Comparison of ENCODE assay signal across 11 cellular contexts in genomic region chr5:176803943-176804498, GRCh38. TPM values are rescaled to one million over a fixed set of nuclear protein-coding genes. Genes with fewer than 3 reads are reported as not detected.
DNase-seq lines count a peak whose midpoint lies in the region; ATAC-seq and TF ChIP-seq lines count a peak whose summit lies in the region.
"Had no signal": no experiment of that assay in that cellular context is flagged by ENCODE, and none has a peak within 500 bp of the region (broad histone marks: within the 10 kb centered on the region; RNA-seq: fewer than 3 reads in every experiment).

No MANE protein-coding gene starts in this region.

- no peak overlapping the region for H3K4me3 Mint-ChIP-seq in neural progenitor cell
- no peak overlapping the region for H3K4me3 Mint-ChIP-seq in activated naive CD8-positive, alpha-beta T cell treated with anti-CD3 and anti-CD28 coated beads, Interleukin-2, amount 50 U/mL, for 24 hours
- H3K4me3 Mint-ChIP-seq: T-cell had no signal

- TF ChIP-seq POLR2A in esophagus squamous epithelium (IDR thresholded peaks at IDR 0.05): no peak

- H3F3A ChIP-seq in neural progenitor cell (ENCODE audit: low read depth): peaks cover 7% of the 10 kb centered on the region

- no peak overlapping the region for H3K9ac ChIP-seq in neural progenitor cell

- H3K4me3 ChIP-seq in choroid plexus epithelial cell (ENCODE audit: low read depth, low read length) (no peak overlapping the region), neural progenitor cell (no peak overlapping the region), esophagus squamous epithelium (no peak overlapping the region)
- H3K4me3 ChIP-seq: tibial artery had no signal

- H3K27me3 Mint-ChIP-seq in neural progenitor cell (ENCODE audit: insufficient read depth, low read depth): peaks cover 52% of the 10 kb centered on the region
- H3K27me3 Mint-ChIP-seq in activated naive CD8-positive, alpha-beta T cell treated with anti-CD3 and anti-CD28 coated beads, Interleukin-2, amount 50 U/mL, for 24 hours: peaks cover 37% of the 10 kb centered on the region

- H3K9me3 ChIP-seq in neural progenitor cell (ENCODE audit: low read depth): no peaks in the 10 kb centered on the region
- no peaks in the 10 kb centered on the region for H3K9me3 ChIP-seq in esophagus squamous epithelium
- H3K9me3 ChIP-seq: tibial artery had no signal

- no peak overlapping the region for H3K27ac ChIP-seq in neural progenitor cell
- H3K27ac ChIP-seq in esophagus squamous epithelium: no peak overlapping the region
- H3K27ac ChIP-seq: tibial artery had no signal

- no peak for ATAC-seq in activated naive CD8-positive, alpha-beta T cell treated with anti-CD3 and anti-CD28 coated beads, Interleukin-2, amount 50 U/mL, for 24 hours
- no peak for ATAC-seq in HG02852 (IDR thresholded peaks at IDR 0.05; ENCODE audit: unreplicated experiment)
- ATAC-seq: T-cell had no signal

- peak; percentile 17 for DNase-seq in NOMO-1 treated with DMSO at 0.1 percent for 48 hours (lab: John Stamatoyannopoulos, UW; ENCODE audit: unreplicated experiment)
- no peak for DNase-seq in NOMO-1 treated with dmso at 0.1 percent for 144 hours (lab: John Stamatoyannopoulos, UW; ENCODE audit: unreplicated experiment)
- DNase-seq in choroid plexus epithelial cell (ENCODE audit: low read depth): peak; percentile 57
- DNase-seq in neural progenitor cell (ENCODE audit: low spot score): peak; percentile 89
- no peak for DNase-seq in activated naive CD8-positive, alpha-beta T cell treated with anti-CD3 and anti-CD28 coated beads, Interleukin-2, amount 50 U/mL, for 24 hours
- no peak for DNase-seq in esophagus squamous epithelium (lab: John Stamatoyannopoulos, UW)
- DNase-seq: activated CD8-positive, alpha-beta memory T cell treated with anti-CD3 and anti-CD28 coated beads, Interleukin-2, amount 50 U/mL, for 48 hours; T-cell; tibial artery had no signal

- TF ChIP-seq CTCF in choroid plexus epithelial cell (conservative IDR thresholded peaks at IDR 0.05; ENCODE audit: low read depth, low read length) (no peak), neural progenitor cell (IDR thresholded peaks at IDR 0.05) (no peak), esophagus squamous epithelium (IDR thresholded peaks at IDR 0.05) (no peak)

- H3K4me1 ChIP-seq in neural progenitor cell: peaks cover 2% of the 10 kb centered on the region
- H3K4me1 ChIP-seq in esophagus squamous epithelium: no peaks in the 10 kb centered on the region
- H3K4me1 ChIP-seq: tibial artery had no signal

- peaks cover 45% of the 10 kb centered on the region for H3K27me3 ChIP-seq in neural progenitor cell
- H3K27me3 ChIP-seq in esophagus squamous epithelium: peaks cover 0 to 73% (median 0%) of the 10 kb centered on the region in 4 donors

- no peak overlapping the region for H2AFZ ChIP-seq in neural progenitor cell (replicated peaks)

- H4K20me1 ChIP-seq in neural progenitor cell (ENCODE audit: low read depth): peaks cover 21% of the 10 kb centered on the region

- peaks cover 2% of the 10 kb centered on the region for H3K9me3 Mint-ChIP-seq in neural progenitor cell
- no peaks in the 10 kb centered on the region for H3K9me3 Mint-ChIP-seq in activated naive CD8-positive, alpha-beta T cell treated with anti-CD3 and anti-CD28 coated beads, Interleukin-2, amount 50 U/mL, for 24 hours
- H3K9me3 Mint-ChIP-seq: T-cell had no signal

- WGBS in esophagus squamous epithelium, 2 donors: 36 to 43% methylated on average over 7 to 8 of the region's 8 CpGs

- no peak overlapping the region for H3K4me2 ChIP-seq in neural progenitor cell

- no peaks in the 10 kb centered on the region for H3K79me2 ChIP-seq in neural progenitor cell (ENCODE audit: low read depth)

- no peaks in the 10 kb centered on the region for H3K36me3 Mint-ChIP-seq in neural progenitor cell
- no peaks in the 10 kb centered on the region for H3K36me3 Mint-ChIP-seq in activated naive CD8-positive, alpha-beta T cell treated with anti-CD3 and anti-CD28 coated beads, Interleukin-2, amount 50 U/mL, for 24 hours (ENCODE audit: low read depth)
- H3K36me3 Mint-ChIP-seq: T-cell had no signal

- H3K36me3 ChIP-seq in neural progenitor cell: no peaks in the 10 kb centered on the region
- H3K36me3 ChIP-seq in esophagus squamous epithelium: no peaks in the 10 kb centered on the region
- H3K36me3 ChIP-seq: tibial artery had no signal

- H3K27ac Mint-ChIP-seq in neural progenitor cell: no peak overlapping the region
- no peak overlapping the region for H3K27ac Mint-ChIP-seq in activated naive CD8-positive, alpha-beta T cell treated with anti-CD3 and anti-CD28 coated beads, Interleukin-2, amount 50 U/mL, for 24 hours
- H3K27ac Mint-ChIP-seq: T-cell had no signal

- intact Hi-C loops in esophagus squamous epithelium (cut with DNase I): no loop called here

- H3K4me1 Mint-ChIP-seq in neural progenitor cell: peaks cover 1% of the 10 kb centered on the region
- H3K4me1 Mint-ChIP-seq in activated naive CD8-positive, alpha-beta T cell treated with anti-CD3 and anti-CD28 coated beads, Interleukin-2, amount 50 U/mL, for 24 hours: peaks cover under 1% of the 10 kb centered on the region

TF ChIP-seq in PFSK-1, 5 proteins besides CTCF, POLR2A, EP300 and RAD21:
- TF ChIP-seq REST (IDR thresholded peaks at IDR 0.05; ENCODE audit: insufficient read depth in 1 of 2, low read depth in 2 of 2, low read length in 2 of 2) (peak; percentile 96 to 97), POLR2AphosphoS5 (IDR thresholded peaks at IDR 0.05; ENCODE audit: low read depth, low read length) (no peak)

RNA-seq across cellular contexts. Expression of gene UNC5A, which starts 6.3 kb away (rescaled TPM):
- 0.08 TPM for polyA plus RNA-seq in PFSK-1 (2012; ENCODE audit: insufficient read length, low read depth)
- total RNA-seq in neural progenitor cell (ENCODE audit: low replicate concordance) (1.2 and 3.6 TPM in 2 replicates), esophagus squamous epithelium (under 1 TPM in 1 of 4 donors, not detected in 3; 0.19 TPM)
- total RNA-seq: T-cell had no signal

Comparison
In these comparisons a context has a peak if more than half of its experiments do, and no peak if none do; other contexts are left out.
1. DNase-seq: peak in NOMO-1 treated with DMSO at 0.1 percent for 48 hours (single experiment), choroid plexus epithelial cell (single experiment) and neural progenitor cell (single experiment); none in NOMO-1 treated with dmso at 0.1 percent for 144 hours (single experiment), activated naive CD8-positive, alpha-beta T cell treated with anti-CD3 and anti-CD28 coated beads, Interleukin-2, amount 50 U/mL, for 24 hours (single experiment) and esophagus squamous epithelium (single experiment).